Comparison of ENCODE assay signal across 21 cellular contexts in genomic region chrX:108270280-108270679, GRCh38.
A peak's percentile ranks its signal among the peaks of the same experiment; 100 is the strongest.
DNase-seq lines count a peak whose midpoint lies in the region; ATAC-seq, FAIRE-seq and TF ChIP-seq lines count a peak whose summit lies in the region.
"Had no signal": no experiment of that assay in that cellular context is flagged by ENCODE, and none has a peak within 500 bp of the region (broad histone marks: within the 10 kb centered on the region; RNA-seq: fewer than 3 reads in every experiment).

No MANE protein-coding gene starts in this region.

- H3K9ac ChIP-seq in neural progenitor cell, result no peak overlapping the region
- H3K9ac ChIP-seq: GM23248 had no signal

- peaks cover 11% of the 10 kb centered on the region for H3K9me3 Mint-ChIP-seq in neural progenitor cell
- peaks cover 5% of the 10 kb centered on the region for H3K9me3 Mint-ChIP-seq in stimulated activated memory B cell treated with anti-CD40 and anti-IgM and Interleukin-4, amounts not matched to agents 10 μg/mL and 1 μg/mL and 100 μg/mL, for 72 hours
- H3K9me3 Mint-ChIP-seq: activated naive CD8-positive, alpha-beta T cell treated with anti-CD3 and anti-CD28 coated beads, Interleukin-2, amount 10 ng/mL, durations not matched to agents 7 days and 5 days; natural killer cell had no signal

- H3K36me3 ChIP-seq in HEK293 (ENCODE audit: control insufficient read depth in 2 of 2, insufficient read depth in 1 of 2, low read length in 2 of 2) (no peaks in the 10 kb centered on the region), neural progenitor cell (no peaks in the 10 kb centered on the region)
- H3K36me3 ChIP-seq: heart left ventricle, left ventricle myocardium inferior, Peyer's patch, stomach had no signal

- no peak overlapping the region for H3K4me2 ChIP-seq in neural progenitor cell

- H3K36me3 Mint-ChIP-seq in neural progenitor cell, result peaks cover 35% of the 10 kb centered on the region
- H3K36me3 Mint-ChIP-seq in stimulated activated memory B cell treated with anti-CD40 and anti-IgM and Interleukin-4, amounts not matched to agents 10 μg/mL and 1 μg/mL and 100 μg/mL, for 72 hours, result no peaks in the 10 kb centered on the region
- H3K36me3 Mint-ChIP-seq: activated naive CD8-positive, alpha-beta T cell treated with anti-CD3 and anti-CD28 coated beads, Interleukin-2, amount 10 ng/mL, durations not matched to agents 7 days and 5 days; CD14-positive monocyte; natural killer cell had no signal

- no peak for TF ChIP-seq POLR2A in H54 (IDR thresholded peaks at IDR 0.05; ENCODE audit: low read depth, low read length)

- H3K27me3 Mint-ChIP-seq in neural progenitor cell (ENCODE audit: insufficient read depth, low read depth), result no peaks in the 10 kb centered on the region
- H3K27me3 Mint-ChIP-seq in stimulated activated memory B cell treated with anti-CD40 and anti-IgM and Interleukin-4, amounts not matched to agents 10 μg/mL and 1 μg/mL and 100 μg/mL, for 72 hours, result no peaks in the 10 kb centered on the region

- H3K27ac Mint-ChIP-seq in neural progenitor cell, result peak overlapping the region; percentile 16
- no peak overlapping the region for H3K27ac Mint-ChIP-seq in stimulated activated memory B cell treated with anti-CD40 and anti-IgM and Interleukin-4, amounts not matched to agents 10 μg/mL and 1 μg/mL and 100 μg/mL, for 72 hours
- H3K27ac Mint-ChIP-seq: activated naive CD8-positive, alpha-beta T cell treated with anti-CD3 and anti-CD28 coated beads, Interleukin-2, amount 10 ng/mL, durations not matched to agents 7 days and 5 days; natural killer cell had no signal

- peaks cover 13% of the 10 kb centered on the region for H3K4me1 Mint-ChIP-seq in neural progenitor cell
- H3K4me1 Mint-ChIP-seq in stimulated activated memory B cell treated with anti-CD40 and anti-IgM and Interleukin-4, amounts not matched to agents 10 μg/mL and 1 μg/mL and 100 μg/mL, for 72 hours, result no peaks in the 10 kb centered on the region
- H3K4me1 Mint-ChIP-seq: CD14-positive monocyte had no signal

- no peak overlapping the region for H2AFZ ChIP-seq in neural progenitor cell (replicated peaks)
- H2AFZ ChIP-seq: GM23248 had no signal

- peak overlapping the region; percentile 27 for H3K27ac ChIP-seq in HEK293 (ENCODE audit: extremely low read depth, low read depth, low read length)
- H3K27ac ChIP-seq in neural progenitor cell, result no peak overlapping the region
- H3K27ac ChIP-seq: GM23248, heart left ventricle, left ventricle myocardium inferior, Peyer's patch had no signal

- H3K79me2 ChIP-seq in neural progenitor cell (ENCODE audit: low read depth), result no peaks in the 10 kb centered on the region

- no peak overlapping the region for H3K4me3 ChIP-seq in HEK293 (ENCODE audit: low read depth, low read length)
- H3K4me3 ChIP-seq in choroid plexus epithelial cell (ENCODE audit: low read depth, low read length), result no peak overlapping the region
- H3K4me3 ChIP-seq in neural progenitor cell, result no peak overlapping the region
- H3K4me3 ChIP-seq: GM23248, heart left ventricle, left ventricle myocardium inferior, Peyer's patch, stomach had no signal

- no peak for ATAC-seq in stimulated activated memory B cell treated with anti-CD40 and anti-IgM and Interleukin-4, amounts not matched to agents 10 μg/mL and 1 μg/mL and 100 μg/mL, for 72 hours
- ATAC-seq: activated CD4-positive, CD25-positive, alpha-beta regulatory T cell treated with anti-CD3 and anti-CD28 coated beads, Interleukin-2, amount 50 U/mL, for 24 hours; heart left ventricle; natural killer cell had no signal

- POLR2A ChIA-PET in HEK293 (lab: Yijun Ruan, JAX), result no interaction called here

- no peak overlapping the region for H3K4me3 Mint-ChIP-seq in neural progenitor cell
- H3K4me3 Mint-ChIP-seq in stimulated activated memory B cell treated with anti-CD40 and anti-IgM and Interleukin-4, amounts not matched to agents 10 μg/mL and 1 μg/mL and 100 μg/mL, for 72 hours, result no peak overlapping the region
- H3K4me3 Mint-ChIP-seq: activated naive CD8-positive, alpha-beta T cell treated with anti-CD3 and anti-CD28 coated beads, Interleukin-2, amount 10 ng/mL, durations not matched to agents 7 days and 5 days; CD14-positive monocyte; natural killer cell had no signal

- peaks cover 3% of the 10 kb centered on the region for H3K4me1 ChIP-seq in HEK293 (ENCODE audit: control insufficient read depth, insufficient read depth, low read length)
- peaks cover 6% of the 10 kb centered on the region for H3K4me1 ChIP-seq in neural progenitor cell
- H3K4me1 ChIP-seq: heart left ventricle, left ventricle myocardium inferior, Peyer's patch, stomach had no signal

- H3K27me3 ChIP-seq in neural progenitor cell, result no peaks in the 10 kb centered on the region
- H3K27me3 ChIP-seq: Peyer's patch had no signal

- H3F3A ChIP-seq in neural progenitor cell (ENCODE audit: low read depth), result no peaks in the 10 kb centered on the region

- CTCF ChIA-PET in HEK293 (lab: Yijun Ruan, JAX), result interaction anchor here (1.1 to 1.6 kb wide), 3 partner anchors 22 to 70 kb away, joined by 3 to 9 read pairs (median 4); no protein-coding TSS in a partner anchor

- TF ChIP-seq CTCF in HEK293 (tag by site-specific recombination; IDR thresholded peaks at IDR 0.05), result no peak
- no peak for TF ChIP-seq CTCF in choroid plexus epithelial cell (conservative IDR thresholded peaks at IDR 0.05; ENCODE audit: low read depth, low read length)
- TF ChIP-seq CTCF in neural progenitor cell (IDR thresholded peaks at IDR 0.05), result no peak

- H3K9me3 ChIP-seq in HEK293 (ENCODE audit: control insufficient read depth, insufficient read depth, low read depth, low read length) (no peaks in the 10 kb centered on the region), neural progenitor cell (ENCODE audit: low read depth) (no peaks in the 10 kb centered on the region)
- H3K9me3 ChIP-seq: left ventricle myocardium inferior, Peyer's patch had no signal

- FAIRE-seq in H54 (lab: Jason Lieb, UNC), result no peak
- FAIRE-seq: colon, G401.6 had no signal

- DNase-seq in NCI-H2171 (lab: John Stamatoyannopoulos, UW) (peak; percentile 15), choroid plexus epithelial cell (ENCODE audit: low read depth) (peak; percentile 11), neural progenitor cell (ENCODE audit: low spot score) (no peak), cerebellum (ENCODE audit: low spot score) (no peak), NCI-H1436 treated with DMSO at 0.1 percent for 48 hours (lab: John Stamatoyannopoulos, UW) (no peak), H54 (ENCODE audit: insufficient read length, low spot score) (no peak)
- DNase-seq: activated CD8-positive, alpha-beta memory T cell treated with anti-CD3 and anti-CD28 coated beads, Interleukin-2, amount 50 U/mL, for 48 hours; activated naive CD8-positive, alpha-beta T cell treated with anti-CD3 and anti-CD28 coated beads, Interleukin-2, amount 10 ng/mL, durations not matched to agents 7 days and 5 days; heart left ventricle; Karpas-422; left ventricle myocardium inferior; natural killer cell; Peyer's patch; stomach had no signal

- no peaks in the 10 kb centered on the region for H4K20me1 ChIP-seq in neural progenitor cell (ENCODE audit: low read depth)

TF ChIP-seq in HEK293, 187 proteins besides CTCF, POLR2A, EP300 and RAD21:
- TF ChIP-seq, protein P1, sequence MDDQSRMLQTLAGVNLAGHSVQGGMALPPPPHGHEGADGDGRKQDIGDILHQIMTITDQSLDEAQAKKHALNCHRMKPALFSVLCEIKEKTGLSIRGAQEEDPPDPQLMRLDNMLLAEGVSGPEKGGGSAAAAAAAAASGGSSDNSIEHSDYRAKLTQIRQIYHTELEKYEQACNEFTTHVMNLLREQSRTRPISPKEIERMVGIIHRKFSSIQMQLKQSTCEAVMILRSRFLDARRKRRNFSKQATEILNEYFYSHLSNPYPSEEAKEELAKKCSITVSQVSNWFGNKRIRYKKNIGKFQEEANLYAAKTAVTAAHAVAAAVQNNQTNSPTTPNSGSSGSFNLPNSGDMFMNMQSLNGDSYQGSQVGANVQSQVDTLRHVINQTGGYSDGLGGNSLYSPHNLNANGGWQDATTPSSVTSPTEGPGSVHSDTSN (CRISPR knock-in tag; IDR thresholded peaks at IDR 0.05), result no peak
- no peak for TF ChIP-seq ZNF423 (tag by site-specific recombination; IDR thresholded peaks at IDR 0.05)
- TF ChIP-seq, protein P2, sequence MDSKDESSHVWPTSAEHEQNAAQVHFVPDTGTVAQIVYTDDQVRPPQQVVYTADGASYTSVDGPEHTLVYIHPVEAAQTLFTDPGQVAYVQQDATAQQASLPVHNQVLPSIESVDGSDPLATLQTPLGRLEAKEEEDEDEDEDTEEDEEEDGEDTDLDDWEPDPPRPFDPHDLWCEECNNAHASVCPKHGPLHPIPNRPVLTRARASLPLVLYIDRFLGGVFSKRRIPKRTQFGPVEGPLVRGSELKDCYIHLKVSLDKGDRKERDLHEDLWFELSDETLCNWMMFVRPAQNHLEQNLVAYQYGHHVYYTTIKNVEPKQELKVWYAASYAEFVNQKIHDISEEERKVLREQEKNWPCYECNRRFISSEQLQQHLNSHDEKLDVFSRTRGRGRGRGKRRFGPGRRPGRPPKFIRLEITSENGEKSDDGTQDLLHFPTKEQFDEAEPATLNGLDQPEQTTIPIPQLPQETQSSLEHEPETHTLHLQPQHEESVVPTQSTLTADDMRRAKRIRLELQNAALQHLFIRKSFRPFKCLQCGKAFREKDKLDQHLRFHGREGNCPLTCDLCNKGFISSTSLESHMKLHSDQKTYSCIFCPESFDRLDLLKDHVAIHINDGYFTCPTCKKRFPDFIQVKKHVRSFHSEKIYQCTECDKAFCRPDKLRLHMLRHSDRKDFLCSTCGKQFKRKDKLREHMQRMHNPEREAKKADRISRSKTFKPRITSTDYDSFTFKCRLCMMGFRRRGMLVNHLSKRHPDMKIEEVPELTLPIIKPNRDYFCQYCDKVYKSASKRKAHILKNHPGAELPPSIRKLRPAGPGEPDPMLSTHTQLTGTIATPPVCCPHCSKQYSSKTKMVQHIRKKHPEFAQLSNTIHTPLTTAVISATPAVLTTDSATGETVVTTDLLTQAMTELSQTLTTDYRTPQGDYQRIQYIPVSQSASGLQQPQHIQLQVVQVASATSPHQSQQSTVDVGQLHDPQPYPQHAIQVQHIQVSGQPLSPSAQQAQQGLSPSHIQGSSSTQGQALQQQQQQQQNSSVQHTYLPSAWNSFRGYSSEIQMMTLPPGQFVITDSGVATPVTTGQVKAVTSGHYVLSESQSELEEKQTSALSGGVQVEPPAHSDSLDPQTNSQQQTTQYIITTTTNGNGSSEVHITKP (tag by site-specific recombination; IDR thresholded peaks at IDR 0.05), result 0 out of 2 replicates have a peak, but pooled peaks have one; percentile 38
TF ChIP-seq in HEK293: peak in this region for 1.

Comparison
In these comparisons a context has a peak if more than half of its experiments do, and no peak if none do; other contexts are left out.
1. DNase-seq: peak in NCI-H2171 (single experiment) and choroid plexus epithelial cell (single experiment); none in neural progenitor cell (single experiment), cerebellum (single experiment), NCI-H1436 treated with DMSO at 0.1 percent for 48 hours (single experiment) and H54 (single experiment).